ENCODE assay signal across 15 cellular contexts in the genomic region with DNA sequence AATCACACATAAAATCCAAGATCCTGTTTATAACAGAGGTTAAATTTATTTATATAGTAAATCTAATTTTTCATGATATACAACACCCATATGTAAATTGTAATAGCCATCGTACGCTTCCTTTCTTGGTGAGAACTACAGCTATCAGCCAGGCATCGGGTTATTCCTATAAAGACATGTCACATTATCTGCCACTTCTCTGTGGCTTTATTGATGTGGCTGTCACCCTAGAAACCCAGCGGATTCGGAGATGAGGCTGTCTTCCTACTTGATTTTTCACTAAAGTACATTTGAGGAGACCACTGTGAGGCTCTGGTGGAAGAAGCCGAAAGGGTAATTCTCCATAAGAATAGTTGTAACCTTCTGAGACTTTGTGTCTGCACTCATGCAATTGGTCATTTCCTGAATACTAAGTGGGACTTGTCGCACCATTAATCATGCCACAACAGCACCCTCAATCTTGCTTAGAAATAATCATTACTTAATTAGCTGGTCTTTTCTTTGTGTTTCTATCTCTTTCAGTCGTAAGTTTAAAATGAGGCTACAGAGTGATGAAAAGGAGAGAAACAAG.
DNase-seq lines count a peak whose midpoint lies in the region; ATAC-seq and TF ChIP-seq lines count a peak whose summit lies in the region.
"Had no signal": no experiment of that assay in that cellular context is flagged by ENCODE, and none has a peak within 500 bp of the region (broad histone marks: within the 10 kb centered on the region; RNA-seq: fewer than 3 reads in every experiment).

No MANE protein-coding gene starts in this region.

- no peak for TF ChIP-seq EP300 in tibial nerve (IDR thresholded peaks at IDR 0.05)

- peaks cover 0 to 10% (median under 1%) of the 10 kb centered on the region in 6 donors for H3K4me1 ChIP-seq in spleen
- no peaks in the 10 kb centered on the region for H3K4me1 ChIP-seq in tibial nerve

- TF ChIP-seq POLR2A in spleen (IDR thresholded peaks at IDR 0.05): no peak
- no peak for TF ChIP-seq POLR2A in tibial nerve (IDR thresholded peaks at IDR 0.05)

- no peak for TF ChIP-seq CTCF in spleen (IDR thresholded peaks at IDR 0.05 in 8 of 11, conservative IDR thresholded peaks at IDR 0.05 in 3 of 11)
- TF ChIP-seq CTCF in tibial nerve (IDR thresholded peaks at IDR 0.05): no peak

- H3K36me3 ChIP-seq in spleen (no peaks in the 10 kb centered on the region), tibial nerve (no peaks in the 10 kb centered on the region)

- DNase-seq in Jurkat, Clone E6-1 (ENCODE audit: low read depth, low spot score): peak; percentile 7
- DNase-seq in spleen: no peak
- DNase-seq in tibial nerve (ENCODE audit: low spot score in 2 of 2): no peak
- no peak for DNase-seq in T-helper 9 cell
- no peak for DNase-seq in activated T-cell treated with anti-CD3 and anti-CD28 coated beads, Interleukin-2, amount 50 U/mL, for 4 hours
- DNase-seq: activated CD4-positive, alpha-beta T cell treated with anti-CD3 and anti-CD28 coated beads, Interleukin-2, amount 50 U/mL, for 4 hours; activated effector memory CD4-positive, alpha-beta T cell treated with anti-CD3 and anti-CD28 coated beads, Interleukin-2, amount 50 U/mL, for 16 hours; CD8-positive, alpha-beta T cell; endodermal cell; left cardiac atrium; natural killer cell; T-helper 17 cell had no signal

- H3K9me3 ChIP-seq in spleen: no peaks in the 10 kb centered on the region
- H3K9me3 ChIP-seq in tibial nerve: no peaks in the 10 kb centered on the region

- 41 to 62% (median 52%) methylated on average over 8 of the region's 8 CpGs for WGBS in spleen, 5 donors
- 73 to 77% methylated on average over 8 of the region's 8 CpGs for whole genome bisulfite sequencing in tibial nerve, 2 donors

- ATAC-seq in GM19351 (IDR thresholded peaks at IDR 0.05; ENCODE audit: unreplicated experiment) (peak; percentile 49), HG02642 (IDR thresholded peaks at IDR 0.05; ENCODE audit: poor library complexity, unreplicated experiment) (peak; percentile 51)
- ATAC-seq in activated T-cell treated with anti-CD3 and anti-CD28 coated beads, Interleukin-2, amount 50 U/mL, for 4 hours: no peak
- ATAC-seq: CD8-positive, alpha-beta T cell; left cardiac atrium; natural killer cell; T-helper 17 cell had no signal

- no peak overlapping the region for H3K4me3 ChIP-seq in Jurkat, Clone E6-1 (ENCODE audit: low read length)
- H3K4me3 ChIP-seq in spleen: no peak overlapping the region
- H3K4me3 ChIP-seq in tibial nerve: no peak overlapping the region

- intact Hi-C loops in spleen (cut with DNase I; ENCODE audit: low total_unique reads): no loop called here

- H3K4me1 Mint-ChIP-seq in activated T-cell treated with anti-CD3 and anti-CD28 coated beads, Interleukin-2, amount 50 U/mL, for 4 hours (ENCODE audit: low read depth): no peaks in the 10 kb centered on the region
- H3K4me1 Mint-ChIP-seq: natural killer cell, T-helper 17 cell had no signal

- no peak overlapping the region for H3K4me3 Mint-ChIP-seq in activated T-cell treated with anti-CD3 and anti-CD28 coated beads, Interleukin-2, amount 50 U/mL, for 4 hours
- H3K4me3 Mint-ChIP-seq: brain; CD8-positive, alpha-beta T cell; endodermal cell; natural killer cell; T-helper 17 cell had no signal

- no peaks in the 10 kb centered on the region for H3K27me3 ChIP-seq in spleen (replicated peaks in 1 of 7)
- H3K27me3 ChIP-seq in tibial nerve: no peaks in the 10 kb centered on the region

- no peaks in the 10 kb centered on the region for H3K36me3 Mint-ChIP-seq in activated T-cell treated with anti-CD3 and anti-CD28 coated beads, Interleukin-2, amount 50 U/mL, for 4 hours (ENCODE audit: insufficient read depth)
- H3K36me3 Mint-ChIP-seq: brain; CD8-positive, alpha-beta T cell; natural killer cell had no signal

- H3K27ac ChIP-seq in spleen (peak overlapping the region in 6 of 8 donors; percentile 37 to 71 (median 60)), tibial nerve (no peak overlapping the region)

- peaks cover under 1% of the 10 kb centered on the region for H3K27me3 Mint-ChIP-seq in activated T-cell treated with anti-CD3 and anti-CD28 coated beads, Interleukin-2, amount 50 U/mL, for 4 hours (ENCODE audit: low read depth)
- H3K27me3 Mint-ChIP-seq: brain, T-helper 17 cell had no signal

- no peaks in the 10 kb centered on the region for H3K9me3 Mint-ChIP-seq in activated T-cell treated with anti-CD3 and anti-CD28 coated beads, Interleukin-2, amount 50 U/mL, for 4 hours
- H3K9me3 Mint-ChIP-seq: brain; CD8-positive, alpha-beta T cell; endodermal cell; natural killer cell had no signal

Comparison
In these comparisons a context has a peak if more than half of its experiments do, and no peak if none do; other contexts are left out.
1. ATAC-seq: peak in GM19351 (single experiment) and HG02642 (single experiment); none in activated T-cell treated with anti-CD3 and anti-CD28 coated beads, Interleukin-2, amount 50 U/mL, for 4 hours (0 of 2).
2. H3K27ac ChIP-seq: peak in spleen (6 of 8); none in tibial nerve (0 of 4).